In the genomic region with DNA sequence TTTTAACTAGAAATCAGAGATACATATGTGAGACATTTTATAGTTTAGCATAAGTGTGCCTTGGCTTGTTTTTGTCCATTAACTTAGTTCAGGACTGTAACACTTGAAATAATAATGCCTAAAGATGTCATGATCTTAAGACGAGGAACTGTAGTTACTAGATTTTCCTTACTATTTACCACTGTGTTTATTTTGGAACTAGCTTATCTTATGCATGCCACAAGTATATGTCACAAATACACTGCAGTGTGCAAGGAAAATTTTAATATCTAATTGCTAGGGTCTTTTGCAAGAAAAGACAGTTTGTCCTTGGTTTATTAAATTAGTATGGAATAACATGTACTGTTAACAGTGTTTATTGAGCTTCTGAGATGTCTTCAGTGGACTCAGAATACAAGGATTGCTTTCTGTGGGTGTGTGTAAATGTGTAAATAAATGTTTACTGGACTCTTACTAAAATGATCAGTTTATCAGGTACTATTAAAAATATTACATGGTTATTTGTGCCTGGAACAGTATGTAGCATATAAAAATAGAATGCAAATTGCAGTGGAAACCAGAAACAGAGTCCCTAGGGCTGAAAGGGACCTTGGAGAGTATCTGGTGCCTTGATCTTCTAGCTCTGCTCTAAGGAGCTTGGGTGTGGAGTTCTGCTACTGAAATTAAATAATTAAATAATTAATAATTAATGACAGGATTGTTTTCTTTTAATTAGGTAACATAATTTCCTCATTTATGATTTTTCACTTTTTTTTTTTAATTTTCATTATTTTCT, we compare ENCODE assay signal across 1 cellular context.
TF ChIP-seq lines count a peak whose summit lies in the region.

No MANE protein-coding gene starts in this region.

TF ChIP-seq in HepG2, 621 proteins besides CTCF, POLR2A, EP300 and RAD21 (continued from another document):
- TF ChIP-seq, protein P1, sequence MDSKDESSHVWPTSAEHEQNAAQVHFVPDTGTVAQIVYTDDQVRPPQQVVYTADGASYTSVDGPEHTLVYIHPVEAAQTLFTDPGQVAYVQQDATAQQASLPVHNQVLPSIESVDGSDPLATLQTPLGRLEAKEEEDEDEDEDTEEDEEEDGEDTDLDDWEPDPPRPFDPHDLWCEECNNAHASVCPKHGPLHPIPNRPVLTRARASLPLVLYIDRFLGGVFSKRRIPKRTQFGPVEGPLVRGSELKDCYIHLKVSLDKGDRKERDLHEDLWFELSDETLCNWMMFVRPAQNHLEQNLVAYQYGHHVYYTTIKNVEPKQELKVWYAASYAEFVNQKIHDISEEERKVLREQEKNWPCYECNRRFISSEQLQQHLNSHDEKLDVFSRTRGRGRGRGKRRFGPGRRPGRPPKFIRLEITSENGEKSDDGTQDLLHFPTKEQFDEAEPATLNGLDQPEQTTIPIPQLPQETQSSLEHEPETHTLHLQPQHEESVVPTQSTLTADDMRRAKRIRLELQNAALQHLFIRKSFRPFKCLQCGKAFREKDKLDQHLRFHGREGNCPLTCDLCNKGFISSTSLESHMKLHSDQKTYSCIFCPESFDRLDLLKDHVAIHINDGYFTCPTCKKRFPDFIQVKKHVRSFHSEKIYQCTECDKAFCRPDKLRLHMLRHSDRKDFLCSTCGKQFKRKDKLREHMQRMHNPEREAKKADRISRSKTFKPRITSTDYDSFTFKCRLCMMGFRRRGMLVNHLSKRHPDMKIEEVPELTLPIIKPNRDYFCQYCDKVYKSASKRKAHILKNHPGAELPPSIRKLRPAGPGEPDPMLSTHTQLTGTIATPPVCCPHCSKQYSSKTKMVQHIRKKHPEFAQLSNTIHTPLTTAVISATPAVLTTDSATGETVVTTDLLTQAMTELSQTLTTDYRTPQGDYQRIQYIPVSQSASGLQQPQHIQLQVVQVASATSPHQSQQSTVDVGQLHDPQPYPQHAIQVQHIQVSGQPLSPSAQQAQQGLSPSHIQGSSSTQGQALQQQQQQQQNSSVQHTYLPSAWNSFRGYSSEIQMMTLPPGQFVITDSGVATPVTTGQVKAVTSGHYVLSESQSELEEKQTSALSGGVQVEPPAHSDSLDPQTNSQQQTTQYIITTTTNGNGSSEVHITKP (CRISPR knock-in tag; IDR thresholded peaks at IDR 0.05; ENCODE audit: low read depth), result no peak
- TF ChIP-seq RBM39 (IDR thresholded peaks at IDR 0.05; ENCODE audit: low read depth, low read length, poor library complexity, severe bottlenecking) (no peak), ZNF605 (CRISPR knock-in tag; IDR thresholded peaks at IDR 0.05) (no peak), GTF3A (CRISPR knock-in tag; conservative IDR thresholded peaks at IDR 0.05) (no peak), NKX3-1 (CRISPR knock-in tag; IDR thresholded peaks at IDR 0.05) (no peak), MLLT10 (CRISPR knock-in tag; IDR thresholded peaks at IDR 0.05) (no peak)
- TF ChIP-seq, protein P2, sequence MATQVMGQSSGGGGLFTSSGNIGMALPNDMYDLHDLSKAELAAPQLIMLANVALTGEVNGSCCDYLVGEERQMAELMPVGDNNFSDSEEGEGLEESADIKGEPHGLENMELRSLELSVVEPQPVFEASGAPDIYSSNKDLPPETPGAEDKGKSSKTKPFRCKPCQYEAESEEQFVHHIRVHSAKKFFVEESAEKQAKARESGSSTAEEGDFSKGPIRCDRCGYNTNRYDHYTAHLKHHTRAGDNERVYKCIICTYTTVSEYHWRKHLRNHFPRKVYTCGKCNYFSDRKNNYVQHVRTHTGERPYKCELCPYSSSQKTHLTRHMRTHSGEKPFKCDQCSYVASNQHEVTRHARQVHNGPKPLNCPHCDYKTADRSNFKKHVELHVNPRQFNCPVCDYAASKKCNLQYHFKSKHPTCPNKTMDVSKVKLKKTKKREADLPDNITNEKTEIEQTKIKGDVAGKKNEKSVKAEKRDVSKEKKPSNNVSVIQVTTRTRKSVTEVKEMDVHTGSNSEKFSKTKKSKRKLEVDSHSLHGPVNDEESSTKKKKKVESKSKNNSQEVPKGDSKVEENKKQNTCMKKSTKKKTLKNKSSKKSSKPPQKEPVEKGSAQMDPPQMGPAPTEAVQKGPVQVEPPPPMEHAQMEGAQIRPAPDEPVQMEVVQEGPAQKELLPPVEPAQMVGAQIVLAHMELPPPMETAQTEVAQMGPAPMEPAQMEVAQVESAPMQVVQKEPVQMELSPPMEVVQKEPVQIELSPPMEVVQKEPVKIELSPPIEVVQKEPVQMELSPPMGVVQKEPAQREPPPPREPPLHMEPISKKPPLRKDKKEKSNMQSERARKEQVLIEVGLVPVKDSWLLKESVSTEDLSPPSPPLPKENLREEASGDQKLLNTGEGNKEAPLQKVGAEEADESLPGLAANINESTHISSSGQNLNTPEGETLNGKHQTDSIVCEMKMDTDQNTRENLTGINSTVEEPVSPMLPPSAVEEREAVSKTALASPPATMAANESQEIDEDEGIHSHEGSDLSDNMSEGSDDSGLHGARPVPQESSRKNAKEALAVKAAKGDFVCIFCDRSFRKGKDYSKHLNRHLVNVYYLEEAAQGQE (IDR thresholded peaks at IDR 0.05; ENCODE audit: borderline replicate concordance in 1 of 2, low read depth in 1 of 2, low read length in 2 of 2), result no peak
- TF ChIP-seq, protein P3, sequence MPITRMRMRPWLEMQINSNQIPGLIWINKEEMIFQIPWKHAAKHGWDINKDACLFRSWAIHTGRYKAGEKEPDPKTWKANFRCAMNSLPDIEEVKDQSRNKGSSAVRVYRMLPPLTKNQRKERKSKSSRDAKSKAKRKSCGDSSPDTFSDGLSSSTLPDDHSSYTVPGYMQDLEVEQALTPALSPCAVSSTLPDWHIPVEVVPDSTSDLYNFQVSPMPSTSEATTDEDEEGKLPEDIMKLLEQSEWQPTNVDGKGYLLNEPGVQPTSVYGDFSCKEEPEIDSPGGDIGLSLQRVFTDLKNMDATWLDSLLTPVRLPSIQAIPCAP (CRISPR knock-in tag; IDR thresholded peaks at IDR 0.05; ENCODE audit: low read depth), result no peak
- TF ChIP-seq, protein P4, sequence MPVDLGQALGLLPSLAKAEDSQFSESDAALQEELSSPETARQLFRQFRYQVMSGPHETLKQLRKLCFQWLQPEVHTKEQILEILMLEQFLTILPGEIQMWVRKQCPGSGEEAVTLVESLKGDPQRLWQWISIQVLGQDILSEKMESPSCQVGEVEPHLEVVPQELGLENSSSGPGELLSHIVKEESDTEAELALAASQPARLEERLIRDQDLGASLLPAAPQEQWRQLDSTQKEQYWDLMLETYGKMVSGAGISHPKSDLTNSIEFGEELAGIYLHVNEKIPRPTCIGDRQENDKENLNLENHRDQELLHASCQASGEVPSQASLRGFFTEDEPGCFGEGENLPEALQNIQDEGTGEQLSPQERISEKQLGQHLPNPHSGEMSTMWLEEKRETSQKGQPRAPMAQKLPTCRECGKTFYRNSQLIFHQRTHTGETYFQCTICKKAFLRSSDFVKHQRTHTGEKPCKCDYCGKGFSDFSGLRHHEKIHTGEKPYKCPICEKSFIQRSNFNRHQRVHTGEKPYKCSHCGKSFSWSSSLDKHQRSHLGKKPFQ (CRISPR knock-in tag; IDR thresholded peaks at IDR 0.05; ENCODE audit: insufficient replicate concordance), result no peak
TF ChIP-seq in HepG2: peak in this region for 0.
